1 cellular context compared by ENCODE assay signal in genomic region chr12:4648499-4649357, GRCh38.
A peak's percentile ranks its signal among the peaks of the same experiment; 100 is the strongest.
TF ChIP-seq lines count a peak whose summit lies in the region.

Gene AKAP3, minus strand, starts transcription at chr12:4649051. Its CDS starts 10,855 bp downstream, at chr12:4638196.
Gene NDUFA9, plus strand, starts transcription at chr12:4649114. Its CDS starts 13 bp downstream, at chr12:4649127.

TF ChIP-seq in HepG2, 621 proteins besides CTCF, POLR2A, EP300 and RAD21 (continued from another document):
- peak; percentile 73; the same call in 1 of the 2 replicates for TF ChIP-seq THAP9 (CRISPR knock-in tag; IDR thresholded peaks at IDR 0.05; ENCODE audit: borderline replicate concordance)
- TF ChIP-seq DNMT3B (CRISPR knock-in tag; conservative IDR thresholded peaks at IDR 0.05): peak; percentile 43; the same call in 1 of the 2 replicates
- no peak for TF ChIP-seq BCLAF1 (IDR thresholded peaks at IDR 0.05)
- TF ChIP-seq ZNF639 (CRISPR knock-in tag; conservative IDR thresholded peaks at IDR 0.05): no peak; the same call in 1 of the 2 replicates
- TF ChIP-seq SNAPC2 (CRISPR knock-in tag; IDR thresholded peaks at IDR 0.05): 0 out of 2 replicates have a peak, but pooled peaks have one; percentile 76
- no peak for TF ChIP-seq ZNF275 (CRISPR knock-in tag; IDR thresholded peaks at IDR 0.05; ENCODE audit: borderline replicate concordance)
- peak; percentile 83 for TF ChIP-seq ZHX2 (IDR thresholded peaks at IDR 0.05; ENCODE audit: low read depth)
- TF ChIP-seq ZHX2 (CRISPR knock-in tag; IDR thresholded peaks at IDR 0.05; ENCODE audit: borderline replicate concordance): no peak
- TF ChIP-seq YEATS2 (CRISPR knock-in tag; IDR thresholded peaks at IDR 0.05; ENCODE audit: borderline replicate concordance): peak; percentile 92
- TF ChIP-seq ZNF781 (CRISPR knock-in tag; IDR thresholded peaks at IDR 0.05; ENCODE audit: borderline replicate concordance, not compliant biosample characterization): peak; percentile 72
- no peak for TF ChIP-seq ZXDC (CRISPR knock-in tag; IDR thresholded peaks at IDR 0.05)
- TF ChIP-seq HOXA9 (CRISPR knock-in tag; IDR thresholded peaks at IDR 0.05; ENCODE audit: borderline replicate concordance): peak; percentile 54; the same call in 1 of the 2 replicates
- no peak for TF ChIP-seq DNMT1 (CRISPR knock-in tag; IDR thresholded peaks at IDR 0.05)
- TF ChIP-seq ELF4 (CRISPR knock-in tag; IDR thresholded peaks at IDR 0.05; ENCODE audit: borderline replicate concordance): no peak
- peak; percentile 45; the same call in 1 of the 2 replicates for TF ChIP-seq ZSCAN9 (CRISPR knock-in tag; IDR thresholded peaks at IDR 0.05; ENCODE audit: borderline replicate concordance)
- TF ChIP-seq STAT5B (CRISPR knock-in tag; IDR thresholded peaks at IDR 0.05): no peak
- TF ChIP-seq ZNF577 (CRISPR knock-in tag; IDR thresholded peaks at IDR 0.05; ENCODE audit: borderline replicate concordance, low read depth): no peak
